In the genomic region with DNA sequence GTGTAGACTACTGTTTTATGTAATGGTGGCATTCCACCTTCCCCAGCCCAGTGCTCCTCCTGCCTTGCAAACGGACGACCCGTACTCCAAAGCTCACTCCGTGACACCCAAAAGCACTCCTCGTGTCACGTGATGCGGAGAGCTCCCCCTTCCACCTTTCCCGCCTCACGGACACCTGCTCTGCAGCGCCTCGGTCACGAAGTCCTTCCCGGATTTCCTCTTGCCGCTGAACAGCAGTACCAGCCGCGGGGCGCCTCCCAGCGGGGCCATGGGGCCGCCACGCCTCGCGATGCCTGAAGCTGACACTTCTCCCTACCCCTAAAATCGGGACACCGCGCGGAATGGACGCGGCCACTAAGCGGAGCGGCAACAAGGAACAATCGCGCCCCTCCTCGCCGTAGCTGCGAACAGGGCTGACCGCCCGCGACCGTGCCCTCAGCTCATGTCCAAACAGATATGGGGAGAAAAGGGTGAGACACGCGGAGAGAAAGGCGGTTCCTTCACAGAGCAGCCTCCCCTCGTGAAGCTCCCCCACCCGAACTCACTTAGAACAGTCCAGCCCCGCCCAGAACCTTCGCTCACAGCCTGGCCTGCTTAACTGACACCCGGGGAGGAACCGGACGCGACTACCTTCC, we compare ENCODE assay signal across 8 cellular contexts. TPM values are rescaled to one million over a fixed set of nuclear protein-coding genes. Genes with fewer than 3 reads are reported as not detected.
DNase-seq lines count a peak whose midpoint lies in the region; ATAC-seq and TF ChIP-seq lines count a peak whose summit lies in the region.

PMVK (minus strand) TSS at position 304 of the 635 bp plus-strand sequence; CDS start at position 270, 34 bp downstream.

- WGBS in testis, 2 donors: 0% methylated on average over 28 to 50 of the region's 50 CpGs

- peak within 1 kb of the TSS; percentile 100 for H3K27ac Mint-ChIP-seq in HFFc6
- peak within 1 kb of the TSS; percentile 98 for H3K27ac Mint-ChIP-seq in activated naive CD4-positive, alpha-beta T cell treated with anti-CD3 and anti-CD28 coated beads, Interleukin-2, amount 50 U/mL, for 24 hours

- H3K27me3 Mint-ChIP-seq in HFFc6 (ENCODE audit: insufficient read depth): no peaks in the 10 kb centered on the region; the same call in 1 of the 2 replicates
- no peaks in the 10 kb centered on the region for H3K27me3 Mint-ChIP-seq in activated naive CD4-positive, alpha-beta T cell treated with anti-CD3 and anti-CD28 coated beads, Interleukin-2, amount 50 U/mL, for 24 hours

- H3K27me3 ChIP-seq in testis: no peaks in the 10 kb centered on the region

- H3K36me3 Mint-ChIP-seq in HFFc6 (ENCODE audit: low read depth): no peaks in the 10 kb centered on the region
- peaks cover 2% of the 10 kb centered on the region for H3K36me3 Mint-ChIP-seq in activated naive CD4-positive, alpha-beta T cell treated with anti-CD3 and anti-CD28 coated beads, Interleukin-2, amount 50 U/mL, for 24 hours

- peak within 1 kb of the TSS; percentile 73 for H3K4me3 ChIP-seq in GM08714 (ENCODE audit: low read length)
- peak within 1 kb of the TSS; percentile 78 for H3K4me3 ChIP-seq in NB4 (ENCODE audit: low read depth, low read length)
- H3K4me3 ChIP-seq in SK-N-MC: peak within 1 kb of the TSS; percentile 98
- peak within 1 kb of the TSS; percentile 74 to 86 for H3K4me3 ChIP-seq in testis

- DNase-seq in HFFc6 (peak; percentile 95), NB4 (ENCODE audit: low read depth) (peak; percentile 96), SK-N-MC (ENCODE audit: low read depth, low spot score) (peak; percentile 90), glomerular endothelial cell (ENCODE audit: extremely low read depth, low read depth, low spot score) (peak; percentile 82), omental fat pad (ENCODE audit: low spot score) (peak; percentile 83), testis (peak; percentile 98)

- H3K4me1 Mint-ChIP-seq in HFFc6 (ENCODE audit: low read depth): peaks cover 25% of the 10 kb centered on the region
- H3K4me1 Mint-ChIP-seq in activated naive CD4-positive, alpha-beta T cell treated with anti-CD3 and anti-CD28 coated beads, Interleukin-2, amount 50 U/mL, for 24 hours: peaks cover 48% of the 10 kb centered on the region

- peak; percentile 72 for TF ChIP-seq CTCF in HFFc6 (IDR thresholded peaks at IDR 0.05)
- peak; percentile 25 for TF ChIP-seq CTCF in NB4 (IDR thresholded peaks at IDR 0.05; ENCODE audit: low read depth, low read length)
- TF ChIP-seq CTCF in omental fat pad (IDR thresholded peaks at IDR 0.05): no peak
- TF ChIP-seq CTCF in testis (IDR thresholded peaks at IDR 0.05): peak in 2 of 3 experiments; percentile 20 to 56

- H3K9me3 ChIP-seq in SK-N-MC (ENCODE audit: low read depth, low read length): no peaks in the 10 kb centered on the region
- no peaks in the 10 kb centered on the region for H3K9me3 ChIP-seq in testis

- peaks cover 32% of the 10 kb centered on the region for H3K4me1 ChIP-seq in testis

- H3K36me3 ChIP-seq in SK-N-MC (ENCODE audit: insufficient read depth, low read length): no peaks in the 10 kb centered on the region
- H3K36me3 ChIP-seq in testis (ENCODE audit: low read depth, missing control alignments): no peaks in the 10 kb centered on the region

- H3K4me3 Mint-ChIP-seq in HFFc6: peak within 1 kb of the TSS; percentile 99
- H3K4me3 Mint-ChIP-seq in activated naive CD4-positive, alpha-beta T cell treated with anti-CD3 and anti-CD28 coated beads, Interleukin-2, amount 50 U/mL, for 24 hours: peak within 1 kb of the TSS; percentile 98

- intact Hi-C loops in testis (cut with DNase I; ENCODE audit: low total_unique reads): no loop called here

- ATAC-seq in omental fat pad (ENCODE audit: low FRiP score): peak; percentile 95

- H3K27ac ChIP-seq in SK-N-MC (peak within 1 kb of the TSS; percentile 99), testis (peak within 1 kb of the TSS; percentile 98 to 99)

- H3K9me3 Mint-ChIP-seq in HFFc6: no peaks in the 10 kb centered on the region
- H3K9me3 Mint-ChIP-seq in activated naive CD4-positive, alpha-beta T cell treated with anti-CD3 and anti-CD28 coated beads, Interleukin-2, amount 50 U/mL, for 24 hours: no peaks in the 10 kb centered on the region

- H3K9ac ChIP-seq in SK-N-MC (ENCODE audit: insufficient read length): peak within 1 kb of the TSS; percentile 99

- peak; percentile 77 for TF ChIP-seq POLR2A in NB4 (IDR thresholded peaks at IDR 0.05; ENCODE audit: extremely low read depth, insufficient read length)
- no peak for TF ChIP-seq POLR2A in testis (IDR thresholded peaks at IDR 0.05)

RNA-seq across cellular contexts. Expression of gene PMVK, which starts in this region (rescaled TPM):
- total RNA-seq in HFFc6 (2021; fragmentation: NEBNext Ultra II Directional; extraction: Animal tissue kit (Norgen Biotek cat#: 25700)): 10 to 100 TPM; 29.1 to 33.4 (median 32.5) TPM
- total RNA-seq in glomerular endothelial cell (8.1 and 11.6 TPM in 2 replicates), omental fat pad (10 to 100 TPM in 2 of 4 donors, 1 to 10 TPM in 2; 7.4 to 16.2 (median 12.1) TPM), testis (10 to 100 TPM; 21.1 to 27.7 TPM)
- 44.6 TPM for polyA plus RNA-seq in testis (ENCODE audit: insufficient read depth, low read depth, low replicate concordance)

Comparison
In these comparisons a context has a peak if more than half of its experiments do, and no peak if none do; other contexts are left out.
1. Peak in every context shown above with its lines: DNase-seq, ATAC-seq, H3K4me3 ChIP-seq and H3K27ac ChIP-seq.
2. CTCF ChIP-seq: peak in HFFc6 (single experiment), NB4 (single experiment) and testis (2 of 3); none in omental fat pad (0 of 3).